1 cellular context compared by ENCODE assay signal in genomic region chrX:132023117-132023895, GRCh38.
TF ChIP-seq lines count a peak whose summit lies in the region.

Gene STK26, plus strand, starts transcription at chrX:132023302. Its CDS starts 316 bp downstream, at chrX:132023618.

TF ChIP-seq in K562, 482 proteins besides CTCF, POLR2A, EP300 and RAD21 (continued from another document and continues in another):
- no peak for TF ChIP-seq EHMT2 (IDR thresholded peaks at IDR 0.05)
- TF ChIP-seq FOS (IDR thresholded peaks at IDR 0.05; ENCODE audit: extremely low read depth, insufficient read length) = no peak
- TF ChIP-seq PRDM10 (IDR thresholded peaks at IDR 0.05; ENCODE audit: partially characterized antibody) = no peak
- no peak for TF ChIP-seq TCF15 (CRISPR knock-in tag; IDR thresholded peaks at IDR 0.05)
- no peak for TF ChIP-seq IRF9 (tag; IDR thresholded peaks at IDR 0.05)
- TF ChIP-seq BRCA1 (IDR thresholded peaks at IDR 0.05) = no peak
- TF ChIP-seq BRCA1 (CRISPR knock-in tag; IDR thresholded peaks at IDR 0.05) = no peak
- 0 out of 2 replicates have a peak, but pooled peaks have one; percentile 2 for TF ChIP-seq NBN (IDR thresholded peaks at IDR 0.05; ENCODE audit: low read depth)
- no peak for TF ChIP-seq E2F5 (CRISPR knock-in tag; IDR thresholded peaks at IDR 0.05)
- TF ChIP-seq DIDO1 (tag; IDR thresholded peaks at IDR 0.05; ENCODE audit: low read depth) = no peak
- no peak for TF ChIP-seq IRF1 (CRISPR knock-in tag; IDR thresholded peaks at IDR 0.05; ENCODE audit: borderline replicate concordance)
- TF ChIP-seq ZBED1 (IDR thresholded peaks at IDR 0.05) = no peak
- TF ChIP-seq NR2F6 (CRISPR knock-in tag; IDR thresholded peaks at IDR 0.05) = no peak
- no peak for TF ChIP-seq NFXL1 (CRISPR knock-in tag; IDR thresholded peaks at IDR 0.05)
- no peak for TF ChIP-seq RNF2 (IDR thresholded peaks at IDR 0.05)
- no peak for TF ChIP-seq MCM7 (IDR thresholded peaks at IDR 0.05)
- no peak for TF ChIP-seq ZNF436 (CRISPR knock-in tag; IDR thresholded peaks at IDR 0.05)
- no peak for TF ChIP-seq RBM15 (IDR thresholded peaks at IDR 0.05; ENCODE audit: insufficient read depth, low read length)
- no peak for TF ChIP-seq RREB1 (CRISPR knock-in tag; IDR thresholded peaks at IDR 0.05)
- no peak for TF ChIP-seq ZNF41 (CRISPR knock-in tag; conservative IDR thresholded peaks at IDR 0.05)
- no peak for TF ChIP-seq ZNF766 (CRISPR knock-in tag; conservative IDR thresholded peaks at IDR 0.05)
- TF ChIP-seq ZC3H11A (IDR thresholded peaks at IDR 0.05; ENCODE audit: low read depth, low read length) = no peak
- TF ChIP-seq ZNF212 (CRISPR knock-in tag; IDR thresholded peaks at IDR 0.05) = no peak
- no peak for TF ChIP-seq LARP7 (IDR thresholded peaks at IDR 0.05)
- no peak for TF ChIP-seq PCBP2 (IDR thresholded peaks at IDR 0.05; ENCODE audit: low read depth, low read length, poor library complexity, severe bottlenecking)
- peak; percentile 82 for TF ChIP-seq CCNT2 (IDR thresholded peaks at IDR 0.05; ENCODE audit: borderline replicate concordance, extremely low read depth, insufficient read length, low read depth, low read length)
- TF ChIP-seq CBX8 (IDR thresholded peaks at IDR 0.05; ENCODE audit: borderline replicate concordance, extremely low read depth, low read depth, low read length, poor library complexity, severe bottlenecking) = no peak
- no peak for TF ChIP-seq CLOCK (CRISPR knock-in tag; IDR thresholded peaks at IDR 0.05; ENCODE audit: borderline replicate concordance)
- TF ChIP-seq SAP30 (IDR thresholded peaks at IDR 0.05; ENCODE audit: borderline replicate concordance, insufficient read depth, low read depth, low read length, poor library complexity, severe bottlenecking) = peak; percentile 9
- no peak for TF ChIP-seq GTF2B (IDR thresholded peaks at IDR 0.05; ENCODE audit: extremely low read depth, insufficient read length)
- TF ChIP-seq BCOR (IDR thresholded peaks at IDR 0.05) = no peak
- no peak for TF ChIP-seq KDM4B (IDR thresholded peaks at IDR 0.05; ENCODE audit: borderline replicate concordance in 2 of 2, low read depth in 1 of 2)
- TF ChIP-seq BCL6 (CRISPR knock-in tag; IDR thresholded peaks at IDR 0.05) = no peak
- TF ChIP-seq ZNF668 (CRISPR knock-in tag; IDR thresholded peaks at IDR 0.05) = no peak
- TF ChIP-seq EP400 (IDR thresholded peaks at IDR 0.05) = peak; percentile 53; the same call in 1 of the 2 replicates
- no peak for TF ChIP-seq POLR3A (IDR thresholded peaks at IDR 0.05; ENCODE audit: borderline replicate concordance, extremely low read depth, insufficient read depth, insufficient read length)
- TF ChIP-seq MAX (CRISPR knock-in tag; IDR thresholded peaks at IDR 0.05) = peak; percentile 36; the same call in 1 of the 2 replicates
- TF ChIP-seq ZNF507 (tag; conservative IDR thresholded peaks at IDR 0.05) = no peak
- TF ChIP-seq ZEB2 (IDR thresholded peaks at IDR 0.05) = no peak; the same call in 1 of the 2 replicates
- no peak for TF ChIP-seq ZBTB17 (CRISPR knock-in tag; IDR thresholded peaks at IDR 0.05)
- no peak for TF ChIP-seq KLF6 (CRISPR knock-in tag; IDR thresholded peaks at IDR 0.05; ENCODE audit: borderline replicate concordance)
- no peak for TF ChIP-seq ZNF609 (CRISPR knock-in tag; IDR thresholded peaks at IDR 0.05; ENCODE audit: borderline replicate concordance)
- no peak for TF ChIP-seq ZNF785 (CRISPR knock-in tag; IDR thresholded peaks at IDR 0.05)
